ENCODE assay signal across 1 cellular context in the genomic region with DNA sequence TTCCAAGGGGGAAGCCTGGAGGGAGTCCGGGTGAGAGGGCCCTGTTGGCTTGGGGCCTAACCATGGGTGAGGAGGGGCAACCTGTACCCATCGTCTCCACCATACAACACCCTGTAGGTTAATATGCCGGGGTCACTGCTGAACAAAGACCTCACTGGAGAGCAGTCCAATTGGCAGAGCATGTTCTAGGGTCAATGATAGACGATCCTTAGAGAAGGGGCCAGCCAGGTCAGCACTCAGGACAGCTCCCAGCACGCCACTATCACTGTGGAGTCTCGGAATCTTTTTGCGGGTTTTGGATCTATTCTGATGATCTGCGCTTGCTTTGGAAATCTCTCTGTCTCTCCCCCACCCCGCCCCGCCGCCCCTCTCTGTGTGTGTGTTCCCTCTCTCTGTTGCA.
TF ChIP-seq lines count a peak whose summit lies in the region.

No MANE protein-coding gene starts in this region.

TF ChIP-seq in Ishikawa, 13 proteins besides CTCF, POLR2A, EP300 and RAD21 (continued from another document):
- TF ChIP-seq, protein P1, sequence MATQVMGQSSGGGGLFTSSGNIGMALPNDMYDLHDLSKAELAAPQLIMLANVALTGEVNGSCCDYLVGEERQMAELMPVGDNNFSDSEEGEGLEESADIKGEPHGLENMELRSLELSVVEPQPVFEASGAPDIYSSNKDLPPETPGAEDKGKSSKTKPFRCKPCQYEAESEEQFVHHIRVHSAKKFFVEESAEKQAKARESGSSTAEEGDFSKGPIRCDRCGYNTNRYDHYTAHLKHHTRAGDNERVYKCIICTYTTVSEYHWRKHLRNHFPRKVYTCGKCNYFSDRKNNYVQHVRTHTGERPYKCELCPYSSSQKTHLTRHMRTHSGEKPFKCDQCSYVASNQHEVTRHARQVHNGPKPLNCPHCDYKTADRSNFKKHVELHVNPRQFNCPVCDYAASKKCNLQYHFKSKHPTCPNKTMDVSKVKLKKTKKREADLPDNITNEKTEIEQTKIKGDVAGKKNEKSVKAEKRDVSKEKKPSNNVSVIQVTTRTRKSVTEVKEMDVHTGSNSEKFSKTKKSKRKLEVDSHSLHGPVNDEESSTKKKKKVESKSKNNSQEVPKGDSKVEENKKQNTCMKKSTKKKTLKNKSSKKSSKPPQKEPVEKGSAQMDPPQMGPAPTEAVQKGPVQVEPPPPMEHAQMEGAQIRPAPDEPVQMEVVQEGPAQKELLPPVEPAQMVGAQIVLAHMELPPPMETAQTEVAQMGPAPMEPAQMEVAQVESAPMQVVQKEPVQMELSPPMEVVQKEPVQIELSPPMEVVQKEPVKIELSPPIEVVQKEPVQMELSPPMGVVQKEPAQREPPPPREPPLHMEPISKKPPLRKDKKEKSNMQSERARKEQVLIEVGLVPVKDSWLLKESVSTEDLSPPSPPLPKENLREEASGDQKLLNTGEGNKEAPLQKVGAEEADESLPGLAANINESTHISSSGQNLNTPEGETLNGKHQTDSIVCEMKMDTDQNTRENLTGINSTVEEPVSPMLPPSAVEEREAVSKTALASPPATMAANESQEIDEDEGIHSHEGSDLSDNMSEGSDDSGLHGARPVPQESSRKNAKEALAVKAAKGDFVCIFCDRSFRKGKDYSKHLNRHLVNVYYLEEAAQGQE (IDR thresholded peaks at IDR 0.05; ENCODE audit: low read depth): peak; percentile 88
- TF ChIP-seq NFIC (IDR thresholded peaks at IDR 0.05) (no peak), YY1 (IDR thresholded peaks at IDR 0.05; ENCODE audit: low read depth) (no peak)
- TF ChIP-seq, protein P2, sequence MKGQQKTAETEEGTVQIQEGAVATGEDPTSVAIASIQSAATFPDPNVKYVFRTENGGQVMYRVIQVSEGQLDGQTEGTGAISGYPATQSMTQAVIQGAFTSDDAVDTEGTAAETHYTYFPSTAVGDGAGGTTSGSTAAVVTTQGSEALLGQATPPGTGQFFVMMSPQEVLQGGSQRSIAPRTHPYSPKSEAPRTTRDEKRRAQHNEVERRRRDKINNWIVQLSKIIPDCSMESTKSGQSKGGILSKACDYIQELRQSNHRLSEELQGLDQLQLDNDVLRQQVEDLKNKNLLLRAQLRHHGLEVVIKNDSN (IDR thresholded peaks at IDR 0.05): no peak
